Comparison of ENCODE assay signal across 15 cellular contexts in the genomic region with DNA sequence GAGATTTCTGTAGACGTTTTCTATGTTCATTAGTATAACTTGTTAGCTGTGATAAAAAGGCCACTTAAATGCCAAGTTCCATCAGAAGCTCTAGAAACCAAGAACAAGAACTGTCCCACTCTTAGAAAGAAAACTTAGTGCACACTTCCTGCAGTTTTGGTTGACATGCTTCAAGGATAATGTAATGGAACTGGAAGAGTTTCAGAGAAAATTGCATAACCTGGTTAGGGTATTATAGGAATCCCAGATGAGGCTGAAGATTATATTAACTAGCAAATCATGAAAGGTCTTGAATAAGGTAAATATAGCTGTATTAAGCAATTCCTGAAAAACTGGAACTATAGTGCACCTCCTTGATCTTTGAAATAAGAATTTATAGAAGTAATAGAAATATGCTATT. TPM values are rescaled to one million over a fixed set of nuclear protein-coding genes. Genes with fewer than 3 reads are reported as not detected.
DNase-seq lines count a peak whose midpoint lies in the region; ATAC-seq, FAIRE-seq and TF ChIP-seq lines count a peak whose summit lies in the region.
"Had no signal": no experiment of that assay in that cellular context is flagged by ENCODE, and none has a peak within 500 bp of the region (broad histone marks: within the 10 kb centered on the region; RNA-seq: fewer than 3 reads in every experiment).

No MANE protein-coding gene starts in this region.

- peaks cover 47% of the 10 kb centered on the region for H3K4me1 ChIP-seq in keratinocyte (ENCODE audit: control insufficient read depth, extremely low read depth, insufficient read depth, low read length)
- peaks cover 0 to 57% (median 22%) of the 10 kb centered on the region in 4 donors for H3K4me1 ChIP-seq in tibial artery
- H3K4me1 ChIP-seq in prostate gland (replicated peaks) = no peaks in the 10 kb centered on the region

- WGBS in prostate gland = 49% methylated on average over 1 of the region's 1 CpG

- TF ChIP-seq CTCF in brain (conservative IDR thresholded peaks at IDR 0.05) = no peak
- no peak for TF ChIP-seq CTCF in keratinocyte (optimal IDR thresholded peaks at IDR 0.05 in 1 of 3, IDR thresholded peaks at IDR 0.05 in 1 of 3, conservative IDR thresholded peaks at IDR 0.05 in 1 of 3; ENCODE audit: extremely low read depth in 1 of 3, insufficient read depth in 2 of 3, low read length in 3 of 3)
- no peak for TF ChIP-seq CTCF in tibial artery (IDR thresholded peaks at IDR 0.05)
- TF ChIP-seq CTCF in prostate gland (IDR thresholded peaks at IDR 0.05) = no peak

- H3K4me1 Mint-ChIP-seq in brain = peaks cover 54% of the 10 kb centered on the region
- H3K4me1 Mint-ChIP-seq in stimulated activated naive CD8-positive, alpha-beta T cell treated with anti-CD3 and anti-CD28 coated beads, Interleukin-15, amount 100 ng/mL, for 72 hours = peaks cover 11% of the 10 kb centered on the region

- H3K27me3 ChIP-seq in keratinocyte (ENCODE audit: control insufficient read depth, extremely low read depth, insufficient read depth, low read length) = no peaks in the 10 kb centered on the region
- no peaks in the 10 kb centered on the region for H3K27me3 ChIP-seq in tibial artery
- no peaks in the 10 kb centered on the region for H3K27me3 ChIP-seq in prostate gland (replicated peaks; ENCODE audit: insufficient read depth)

- DNase-seq in DMS 273 (lab: John Stamatoyannopoulos, UW; ENCODE audit: unreplicated experiment) (peak; percentile 6), DMS 273 treated with DMSO at 0.1 percent for 48 hours (lab: John Stamatoyannopoulos, UW) (no peak), keratinocyte (ENCODE audit: low read depth, low spot score) (no peak), tibial artery (no peak), prostate gland (ENCODE audit: low spot score) (no peak)
- no peak for DNase-seq in stimulated activated naive CD8-positive, alpha-beta T cell treated with anti-CD3 and anti-CD28 coated beads, Interleukin-15, amount 100 ng/mL, for 72 hours
- no peak for DNase-seq in activated naive CD4-positive, alpha-beta T cell treated with anti-CD3 and anti-CD28 coated beads, Interleukin-2, amount 50 U/mL, for 72 hours (ENCODE audit: low spot score in 2 of 2)
- DNase-seq: activated CD8-positive, alpha-beta memory T cell treated with anti-CD3 and anti-CD28 coated beads, Interleukin-2, amount 50 U/mL, for 4 hours; anterior cingulate cortex; erythroblast; stimulated activated CD4-positive, alpha-beta T cell treated with anti-CD3 and anti-CD28 coated beads, Interleukin-1b, Interleukin-23, amount 100 ng/mL, for 48 hours; stimulated activated naive B cell treated with anti-CD40 and anti-IgM and Interleukin-4, amounts not matched to agents 10 μg/mL and 1 μg/mL and 100 μg/mL, for 72 hours had no signal

- peaks cover 23% of the 10 kb centered on the region for H3K79me2 ChIP-seq in keratinocyte (ENCODE audit: control insufficient read depth, insufficient read depth, low read length)

- no peaks in the 10 kb centered on the region for H3K36me3 Mint-ChIP-seq in brain
- peaks cover 0 to 6% of the 10 kb centered on the region in 2 donors for H3K36me3 Mint-ChIP-seq in activated naive CD4-positive, alpha-beta T cell treated with anti-CD3 and anti-CD28 coated beads, Interleukin-2, amount 50 U/mL, for 72 hours

- no peak for TF ChIP-seq POLR2A in prostate gland (IDR thresholded peaks at IDR 0.05)

- H3K27me3 Mint-ChIP-seq in brain = peaks cover 55% of the 10 kb centered on the region
- peaks cover 37% of the 10 kb centered on the region for H3K27me3 Mint-ChIP-seq in stimulated activated naive CD8-positive, alpha-beta T cell treated with anti-CD3 and anti-CD28 coated beads, Interleukin-15, amount 100 ng/mL, for 72 hours

- H3K9me3 Mint-ChIP-seq in brain = peaks cover 0 to 7% (median 0%) of the 10 kb centered on the region in 5 experiments
- H3K9me3 Mint-ChIP-seq in stimulated activated naive CD8-positive, alpha-beta T cell treated with anti-CD3 and anti-CD28 coated beads, Interleukin-15, amount 100 ng/mL, for 72 hours = peaks cover 0 to 5% of the 10 kb centered on the region in 2 donors
- peaks cover 0 to 3% of the 10 kb centered on the region in 2 donors for H3K9me3 Mint-ChIP-seq in activated naive CD4-positive, alpha-beta T cell treated with anti-CD3 and anti-CD28 coated beads, Interleukin-2, amount 50 U/mL, for 72 hours

- H3K4me2 ChIP-seq in keratinocyte (ENCODE audit: control insufficient read depth, extremely low read depth, insufficient read depth, low read depth, low read length) = peak overlapping the region; percentile 73

- dilution Hi-C loops in keratinocyte (cut with MboI; ENCODE audit: extremely low pct_ligation_motif_present, low sequenced_read_pairs) = no loop called here

- H3K36me3 ChIP-seq in keratinocyte (ENCODE audit: control insufficient read depth in 2 of 2, extremely low read depth in 1 of 2, insufficient read depth in 2 of 2, low read length in 2 of 2) (no peaks in the 10 kb centered on the region), tibial artery (no peaks in the 10 kb centered on the region), prostate gland (no peaks in the 10 kb centered on the region)

- H3K4me3 Mint-ChIP-seq in brain = peak overlapping the region in 2 of 5 experiments; percentile 10 to 80
- no peak overlapping the region for H3K4me3 Mint-ChIP-seq in stimulated activated naive CD8-positive, alpha-beta T cell treated with anti-CD3 and anti-CD28 coated beads, Interleukin-15, amount 100 ng/mL, for 72 hours
- H3K4me3 Mint-ChIP-seq: stimulated activated naive B cell treated with anti-CD40 and anti-IgM and Interleukin-4, amounts not matched to agents 10 μg/mL and 1 μg/mL and 100 μg/mL, for 72 hours had no signal

- H3K27ac ChIP-seq in keratinocyte (ENCODE audit: control insufficient read depth, insufficient read depth, low read length) (peak overlapping the region; percentile 42), tibial artery (peak overlapping the region; percentile 44 to 97), prostate gland (no peak overlapping the region)
- H3K27ac ChIP-seq: 22Rv1 had no signal

- peak; percentile 36 for FAIRE-seq in keratinocyte (lab: Jason Lieb, UNC)
- FAIRE-seq: GM12892 had no signal

- no peak overlapping the region for H3K9ac ChIP-seq in keratinocyte (ENCODE audit: control insufficient read depth, extremely low read depth, insufficient read depth, low read length)

- H3K9me1 ChIP-seq in keratinocyte (ENCODE audit: control insufficient read depth, extremely low read depth, insufficient read depth, low read length) = no peaks in the 10 kb centered on the region

- no peak for ATAC-seq in stimulated activated naive CD8-positive, alpha-beta T cell treated with anti-CD3 and anti-CD28 coated beads, Interleukin-15, amount 100 ng/mL, for 72 hours
- no peak for ATAC-seq in activated naive CD4-positive, alpha-beta T cell treated with anti-CD3 and anti-CD28 coated beads, Interleukin-2, amount 50 U/mL, for 72 hours
- ATAC-seq: stimulated activated naive B cell treated with anti-CD40 and anti-IgM and Interleukin-4, amounts not matched to agents 10 μg/mL and 1 μg/mL and 100 μg/mL, for 72 hours had no signal

- H3K9me3 ChIP-seq in keratinocyte (ENCODE audit: control insufficient read depth, low read depth, low read length) (no peaks in the 10 kb centered on the region), tibial artery (no peaks in the 10 kb centered on the region), prostate gland (no peaks in the 10 kb centered on the region)

- H3K4me3 ChIP-seq in keratinocyte (ENCODE audit: control insufficient read depth in 2 of 3, extremely low read depth in 1 of 3, insufficient read depth in 2 of 3, low read depth in 1 of 3, low read length in 3 of 3) (no peak overlapping the region), tibial artery (no peak overlapping the region), prostate gland (no peak overlapping the region)

- H2AFZ ChIP-seq in keratinocyte (ENCODE audit: control insufficient read depth, low read length) = no peak overlapping the region

- H4K20me1 ChIP-seq in keratinocyte (ENCODE audit: control insufficient read depth, extremely low read depth, insufficient read depth, low read length) = no peaks in the 10 kb centered on the region

- peak overlapping the region in 3 of 5 experiments; percentile 43 to 88 (median 57) for H3K27ac Mint-ChIP-seq in brain
- H3K27ac Mint-ChIP-seq in stimulated activated naive CD8-positive, alpha-beta T cell treated with anti-CD3 and anti-CD28 coated beads, Interleukin-15, amount 100 ng/mL, for 72 hours = no peak overlapping the region
- H3K27ac Mint-ChIP-seq in activated naive CD4-positive, alpha-beta T cell treated with anti-CD3 and anti-CD28 coated beads, Interleukin-2, amount 50 U/mL, for 72 hours = no peak overlapping the region
- H3K27ac Mint-ChIP-seq: stimulated activated naive B cell treated with anti-CD40 and anti-IgM and Interleukin-4, amounts not matched to agents 10 μg/mL and 1 μg/mL and 100 μg/mL, for 72 hours had no signal

- intact Hi-C loops in tibial artery (cut with DNase I; ENCODE audit: low total_unique reads) (loop anchor here (5.0 kb wide), 1 partner anchor 166 kb away; a partner anchor contains a TSS), prostate gland (cut with DNase I) (loop anchor here (5.0 kb wide), 1 partner anchor 166 kb away; a partner anchor contains a TSS)

RNA-seq across cellular contexts. Expression of a gene that starts 1.8 kb away (rescaled TPM):
- polyA plus RNA-seq in brain (ENCODE audit: insufficient read depth, low read depth, low replicate concordance) (1.8 TPM), keratinocyte (5.9 to 20.9 TPM (median 9.4 TPM) in 3 replicates)
- 27.1 TPM for polyA plus RNA-seq in keratinocyte (2011; ENCODE audit: low read depth)
- polyA plus RNA-seq in keratinocyte (2011; cell fraction: cytosol; rRNA removed) = 6.7 and 11.7 TPM in 2 replicates
- polyA plus RNA-seq in keratinocyte (2011; cell fraction: nucleus; rRNA removed) = 5.7 and 8.2 TPM in 2 replicates
- 6.6 and 10.4 TPM in 2 replicates for polyA plus RNA-seq in keratinocyte (2012; ENCODE audit: low replicate concordance)
- 11.2 to 24.2 TPM (median 13.4 TPM) in 3 replicates for polyA minus RNA-seq in keratinocyte
- polyA minus RNA-seq in keratinocyte (2011; cell fraction: cytosol; rRNA and poly(A)+ RNA removed) = 14.2 TPM
- polyA minus RNA-seq in keratinocyte (2011; cell fraction: nucleus; rRNA and poly(A)+ RNA removed) = 9.8 and 23.3 TPM in 2 replicates
- 10 to 100 TPM; 20.5 to 23.9 TPM for total RNA-seq in activated naive CD4-positive, alpha-beta T cell treated with anti-CD3 and anti-CD28 coated beads, Interleukin-2, amount 50 U/mL, for 72 hours
- total RNA-seq in prostate gland = 100 to 1,000 TPM in 1 of 2 donors, 10 to 100 TPM in 1; 41.4 to 108 TPM

Comparison
In these comparisons a context has a peak if more than half of its experiments do, and no peak if none do; other contexts are left out.
1. H3K27ac Mint-ChIP-seq: peak in brain (3 of 5); none in stimulated activated naive CD8-positive, alpha-beta T cell treated with anti-CD3 and anti-CD28 coated beads, Interleukin-15, amount 100 ng/mL, for 72 hours (0 of 2) and activated naive CD4-positive, alpha-beta T cell treated with anti-CD3 and anti-CD28 coated beads, Interleukin-2, amount 50 U/mL, for 72 hours (0 of 2).
2. H3K27ac ChIP-seq: peak in keratinocyte (single experiment) and tibial artery (2 of 2); none in prostate gland (0 of 2).